29 cellular contexts compared by ENCODE assay signal in the genomic region with DNA sequence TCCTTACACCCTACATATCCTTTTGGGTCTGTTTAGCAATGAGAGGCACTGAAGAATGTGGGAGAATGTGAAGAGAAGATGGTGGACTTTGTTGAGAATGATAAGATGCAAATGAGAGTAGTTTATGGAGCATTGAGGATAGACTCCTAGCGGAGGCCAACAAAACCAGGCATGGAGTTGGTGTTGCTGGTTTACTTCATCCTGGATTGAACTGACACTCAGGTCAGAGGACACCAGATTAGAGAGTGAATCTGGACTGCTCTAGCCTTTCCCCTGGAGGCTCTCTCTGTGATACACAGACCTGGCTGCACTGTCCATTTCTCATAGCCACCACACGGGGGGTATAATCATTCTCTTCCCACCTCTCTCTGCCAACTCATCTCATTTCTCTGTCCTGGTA.
DNase-seq lines count a peak whose midpoint lies in the region; ATAC-seq, FAIRE-seq and TF ChIP-seq lines count a peak whose summit lies in the region.
"Had no signal": no experiment of that assay in that cellular context is flagged by ENCODE, and none has a peak within 500 bp of the region (broad histone marks: within the 10 kb centered on the region; RNA-seq: fewer than 3 reads in every experiment).

No MANE protein-coding gene starts in this region.

- H3K36me3 Mint-ChIP-seq in HFFc6 (ENCODE audit: low read depth) = peaks cover 99% of the 10 kb centered on the region
- peaks cover 77% of the 10 kb centered on the region for H3K36me3 Mint-ChIP-seq in astrocyte (ENCODE audit: low read depth, unreplicated experiment)
- H3K36me3 Mint-ChIP-seq: type B pancreatic cell had no signal

- DNase-seq in HFFc6 (no peak), astrocyte (ENCODE audit: low read depth) (no peak), AML-193 (lab: John Stamatoyannopoulos, UW) (no peak), AG08396 (ENCODE audit: low spot score) (no peak), tibial nerve (ENCODE audit: low spot score in 2 of 2) (no peak)
- DNase-seq: activated CD4-positive, alpha-beta T cell treated with anti-CD3 and anti-CD28 coated beads for 48 hours; activated naive CD4-positive, alpha-beta T cell; activated T-cell treated with anti-CD3 and anti-CD28 coated beads, Interleukin-2, amount 50 U/mL, for 4 hours; body of pancreas; C1 segment of cervical spinal cord; DMS79; GDM1; mucosa of descending colon; NCI-H146; NCI-H345; NCI-H748 treated with DMSO at 0.1 percent for 48 hours; pancreas; retina; SHP77; stimulated activated CD4-positive, alpha-beta T cell treated with anti-CD3 and anti-CD28 coated beads, Interleukin-2, amount 100 ng/mL, for 24 hours; stomach; T1000 had no signal

- H3K27me3 Mint-ChIP-seq in HFFc6 (ENCODE audit: insufficient read depth) (peaks cover 2% of the 10 kb centered on the region), astrocyte (ENCODE audit: low read depth, unreplicated experiment) (no peaks in the 10 kb centered on the region)
- H3K27me3 Mint-ChIP-seq: type B pancreatic cell had no signal

- H3K9ac ChIP-seq in BLaER1 = no peak overlapping the region
- H3K9ac ChIP-seq in astrocyte (ENCODE audit: low read length) = peak overlapping the region; percentile 80

- H3K9me3 Mint-ChIP-seq in HFFc6 = peaks cover 6% of the 10 kb centered on the region; the same call in 1 of the 2 replicates
- peaks cover 5% of the 10 kb centered on the region for H3K9me3 Mint-ChIP-seq in astrocyte (ENCODE audit: unreplicated experiment)
- H3K9me3 Mint-ChIP-seq: activated T-cell treated with anti-CD3 and anti-CD28 coated beads, Interleukin-2, amount 50 U/mL, for 4 hours; type B pancreatic cell had no signal

- H3K27me3 ChIP-seq in BLaER1 (no peaks in the 10 kb centered on the region), astrocyte (ENCODE audit: insufficient read depth, low read length) (no peaks in the 10 kb centered on the region), tibial nerve (no peaks in the 10 kb centered on the region)
- H3K27me3 ChIP-seq: body of pancreas, pancreas, stomach had no signal

- peaks cover 76% of the 10 kb centered on the region for H3K4me1 Mint-ChIP-seq in HFFc6 (ENCODE audit: low read depth)
- peaks cover 60% of the 10 kb centered on the region for H3K4me1 Mint-ChIP-seq in astrocyte (ENCODE audit: low read depth, unreplicated experiment)

- peak overlapping the region; percentile 87; the same call in 1 of the 2 replicates for H3K27ac Mint-ChIP-seq in HFFc6
- H3K27ac Mint-ChIP-seq in astrocyte (ENCODE audit: unreplicated experiment) = peak overlapping the region; percentile 99
- H3K27ac Mint-ChIP-seq: type B pancreatic cell had no signal

- TF ChIP-seq EP300 in tibial nerve (IDR thresholded peaks at IDR 0.05) = no peak

- H3K36me3 ChIP-seq in BLaER1 = no peaks in the 10 kb centered on the region
- peaks cover 70% of the 10 kb centered on the region for H3K36me3 ChIP-seq in astrocyte (ENCODE audit: insufficient read depth, low read length)
- H3K36me3 ChIP-seq in mesodermal cell (ENCODE audit: control insufficient read depth, insufficient read depth, low read length) = peaks cover 96% of the 10 kb centered on the region
- H3K36me3 ChIP-seq in tibial nerve = peaks cover 0 to 50% (median 0%) of the 10 kb centered on the region in 3 donors
- H3K36me3 ChIP-seq: pancreas had no signal

- H3K4me3 ChIP-seq in BLaER1 = no peak overlapping the region
- H3K4me3 ChIP-seq in astrocyte (ENCODE audit: insufficient read depth, low read depth, low read length) = no peak overlapping the region
- no peak overlapping the region for H3K4me3 ChIP-seq in mesodermal cell (ENCODE audit: extremely low read depth, insufficient read depth, low read length, poor library complexity, severe bottlenecking)
- H3K4me3 ChIP-seq in tibial nerve = no peak overlapping the region
- H3K4me3 ChIP-seq: body of pancreas, mucosa of descending colon, pancreas, stomach had no signal

- WGBS in mesodermal cell (ENCODE audit: insufficient coverage in 2 of 2), 2 experiments = 90 to 93% methylated on average over 2 of the region's 2 CpGs
- 87 to 91% methylated on average over 2 of the region's 2 CpGs for WGBS in tibial nerve, 2 donors

- H3K4me2 ChIP-seq in BLaER1 = peak overlapping the region; percentile 3; the same call in 1 of the 2 replicates
- no peak overlapping the region for H3K4me2 ChIP-seq in astrocyte (ENCODE audit: low read length)

- FAIRE-seq in astrocyte (lab: Jason Lieb, UNC) = no peak
- FAIRE-seq: frontal cortex, pancreas had no signal

- H3K4me1 ChIP-seq in BLaER1 (peaks cover 11% of the 10 kb centered on the region), astrocyte (ENCODE audit: insufficient read depth, low read length) (peaks cover 56% of the 10 kb centered on the region), mesodermal cell (ENCODE audit: control insufficient read depth, insufficient read depth, low read length, poor library complexity, severe bottlenecking) (peaks cover 35% of the 10 kb centered on the region), tibial nerve (no peaks in the 10 kb centered on the region)
- H3K4me1 ChIP-seq: body of pancreas, pancreas had no signal

- H3K9me3 ChIP-seq in BLaER1 (no peaks in the 10 kb centered on the region), astrocyte (ENCODE audit: insufficient read depth, low read depth, low read length) (no peaks in the 10 kb centered on the region), mesodermal cell (ENCODE audit: control insufficient read depth, low read length) (peaks cover 5% of the 10 kb centered on the region), tibial nerve (no peaks in the 10 kb centered on the region)
- H3K9me3 ChIP-seq: body of pancreas, mucosa of descending colon, pancreas, stomach had no signal

- TF ChIP-seq CTCF in HFFc6 (IDR thresholded peaks at IDR 0.05) (no peak), astrocyte (IDR thresholded peaks at IDR 0.05; ENCODE audit: insufficient read depth, low read depth, low read length) (no peak), tibial nerve (IDR thresholded peaks at IDR 0.05) (no peak)

- H3K4me3 Mint-ChIP-seq in HFFc6 = no peak overlapping the region
- no peak overlapping the region for H3K4me3 Mint-ChIP-seq in astrocyte (ENCODE audit: unreplicated experiment)
- H3K4me3 Mint-ChIP-seq: activated T-cell treated with anti-CD3 and anti-CD28 coated beads, Interleukin-2, amount 50 U/mL, for 4 hours; type B pancreatic cell had no signal

- H3K27ac ChIP-seq in BLaER1 = no peak overlapping the region
- peak overlapping the region; percentile 99 for H3K27ac ChIP-seq in astrocyte (ENCODE audit: low read depth, low read length)
- peak overlapping the region; percentile 26 for H3K27ac ChIP-seq in mesodermal cell (ENCODE audit: low read depth, low read length, severe bottlenecking)
- H3K27ac ChIP-seq in tibial nerve = no peak overlapping the region
- H3K27ac ChIP-seq: body of pancreas, pancreas, stomach, VCaP had no signal

- H4K20me1 ChIP-seq in BLaER1 = no peaks in the 10 kb centered on the region
- no peaks in the 10 kb centered on the region for H4K20me1 ChIP-seq in astrocyte (ENCODE audit: insufficient read depth, low read length)

- no peak overlapping the region for H2AFZ ChIP-seq in astrocyte (ENCODE audit: low read depth, low read length)

- peaks cover 59% of the 10 kb centered on the region for H3K79me2 ChIP-seq in astrocyte (ENCODE audit: insufficient read depth, low read length)

- ATAC-seq in GM21381 (IDR thresholded peaks at IDR 0.05; ENCODE audit: unreplicated experiment) = no peak
- ATAC-seq: activated T-cell treated with anti-CD3 and anti-CD28 coated beads, Interleukin-2, amount 50 U/mL, for 4 hours; body of pancreas; HCT116; mucosa of descending colon; pancreas had no signal

- no peak for TF ChIP-seq POLR2A in tibial nerve (IDR thresholded peaks at IDR 0.05)

Comparison
In these comparisons a context has a peak if more than half of its experiments do, and no peak if none do; other contexts are left out.
1. H3K27ac ChIP-seq: peak in astrocyte (single experiment) and mesodermal cell (single experiment); none in BLaER1 (single experiment) and tibial nerve (0 of 4).